Comparison of ENCODE assay signal across 27 cellular contexts in genomic region chr14:90612801-90613200, GRCh38.
"Had no signal": no experiment of that assay in that cellular context is flagged by ENCODE, and none has a peak within 500 bp of the region (broad histone marks: within the 10 kb centered on the region; RNA-seq: fewer than 3 reads in every experiment).

No MANE protein-coding gene starts in this region.

- H3K36me3 ChIP-seq: esophagus squamous epithelium, pancreas, tibial artery had no signal

- H3K4me1 Mint-ChIP-seq: activated CD4-positive, alpha-beta T cell treated with anti-CD3 and anti-CD28 coated beads, Interleukin-2, amount 10 ng/mL, durations not matched to agents 7 days and 5 days; activated CD8-positive, alpha-beta memory T cell treated with anti-CD3 and anti-CD28 coated beads, Interleukin-2, amount 10 ng/mL, durations not matched to agents 7 days and 5 days; naive thymus-derived CD8-positive, alpha-beta T cell had no signal

- H3K9me3 Mint-ChIP-seq: activated CD4-positive, alpha-beta T cell treated with anti-CD3 and anti-CD28 coated beads, Interleukin-2, amount 10 ng/mL, durations not matched to agents 7 days and 5 days; activated CD8-positive, alpha-beta T cell treated with anti-CD3 and anti-CD28 coated beads for 36 hours; activated naive CD8-positive, alpha-beta T cell treated with anti-CD3 and anti-CD28 coated beads, Interleukin-2, amount 50 U/mL, for 24 hours; dendritic cell treated with granulocyte-macrophage colony-stimulating factor and Interleukin-4, amounts not matched to agents 40 ng/mL and 50 ng/mL, for 4 days; effector memory CD8-positive, alpha-beta T cell; mesothelial cell of epicardium; naive thymus-derived CD8-positive, alpha-beta T cell; stimulated activated naive B cell treated with anti-CD40 and anti-IgM and Interleukin-4, amounts not matched to agents 10 μg/mL and 1 μg/mL and 100 μg/mL, for 72 hours had no signal

- H3K27me3 Mint-ChIP-seq: activated CD4-positive, alpha-beta T cell treated with anti-CD3 and anti-CD28 coated beads, Interleukin-2, amount 10 ng/mL, durations not matched to agents 7 days and 5 days; activated CD8-positive, alpha-beta memory T cell treated with anti-CD3 and anti-CD28 coated beads, Interleukin-2, amount 10 ng/mL, durations not matched to agents 7 days and 5 days; activated CD8-positive, alpha-beta T cell treated with anti-CD3 and anti-CD28 coated beads for 36 hours; dendritic cell treated with granulocyte-macrophage colony-stimulating factor and Interleukin-4, amounts not matched to agents 40 ng/mL and 50 ng/mL, for 4 days; naive thymus-derived CD8-positive, alpha-beta T cell; stimulated activated naive B cell treated with anti-CD40 and anti-IgM and Interleukin-4, amounts not matched to agents 10 μg/mL and 1 μg/mL and 100 μg/mL, for 72 hours had no signal

- ATAC-seq: activated CD8-positive, alpha-beta memory T cell treated with anti-CD3 and anti-CD28 coated beads, Interleukin-2, amount 10 ng/mL, durations not matched to agents 7 days and 5 days; activated CD8-positive, alpha-beta T cell treated with anti-CD3 and anti-CD28 coated beads for 36 hours; activated naive CD8-positive, alpha-beta T cell treated with anti-CD3 and anti-CD28 coated beads, Interleukin-2, amount 50 U/mL, for 24 hours; body of pancreas; effector memory CD8-positive, alpha-beta T cell; gastroesophageal sphincter; left colon; naive thymus-derived CD8-positive, alpha-beta T cell; pancreas; stimulated activated naive B cell treated with anti-CD40 and anti-IgM and Interleukin-4, amounts not matched to agents 10 μg/mL and 1 μg/mL and 100 μg/mL, for 72 hours had no signal

- H3K4me1 ChIP-seq: body of pancreas, pancreas had no signal

- H3K4me3 ChIP-seq: body of pancreas, esophagus squamous epithelium, gastroesophageal sphincter, lung, pancreas, sigmoid colon, tibial artery had no signal

- H3K27ac ChIP-seq: body of pancreas, esophagus squamous epithelium, pancreas, tibial artery, WERI-Rb-1 had no signal

- H3K27me3 ChIP-seq: body of pancreas, esophagus squamous epithelium, gastroesophageal sphincter, pancreas, sigmoid colon, tibial artery had no signal

- H3K36me3 Mint-ChIP-seq: activated CD8-positive, alpha-beta memory T cell treated with anti-CD3 and anti-CD28 coated beads, Interleukin-2, amount 10 ng/mL, durations not matched to agents 7 days and 5 days; stimulated activated naive B cell treated with anti-CD40 and anti-IgM and Interleukin-4, amounts not matched to agents 10 μg/mL and 1 μg/mL and 100 μg/mL, for 72 hours had no signal

- H3K9me3 ChIP-seq: body of pancreas, esophagus squamous epithelium, gastroesophageal sphincter, pancreas, sigmoid colon, SK-N-SH, tibial artery had no signal

- DNase-seq: activated CD4-positive, alpha-beta T cell treated with anti-CD3 and anti-CD28 coated beads, Interleukin-2, amount 10 ng/mL, durations not matched to agents 7 days and 5 days; activated CD4-positive, CD25-positive, alpha-beta regulatory T cell treated with anti-CD3 and anti-CD28 coated beads, Interleukin-2, amount 50 U/mL, for 72 hours; activated CD8-positive, alpha-beta memory T cell treated with anti-CD3 and anti-CD28 coated beads, Interleukin-2, amount 10 ng/mL, durations not matched to agents 7 days and 5 days; activated CD8-positive, alpha-beta T cell treated with anti-CD3 and anti-CD28 coated beads for 36 hours; activated effector memory CD4-positive, alpha-beta T cell treated with anti-CD3 and anti-CD28 coated beads, Interleukin-2, amount 50 U/mL, for 16 hours; activated naive CD4-positive, alpha-beta T cell treated with anti-CD3 and anti-CD28 coated beads, Interleukin-2, amount 50 U/mL, for 16 hours; activated naive CD8-positive, alpha-beta T cell treated with anti-CD3 and anti-CD28 coated beads, Interleukin-2, amount 50 U/mL, for 24 hours; activated T-cell treated with anti-CD3 and anti-CD28 coated beads for 4 hours; anterior cingulate cortex; body of pancreas; caudate nucleus; effector memory CD8-positive, alpha-beta T cell; esophagus squamous epithelium; left colon; naive thymus-derived CD8-positive, alpha-beta T cell; pancreas; SK-N-SH; stimulated activated CD4-positive, alpha-beta T cell treated with anti-CD3 and anti-CD28 coated beads, Interleukin-2, amount 100 ng/mL, for 48 hours; stimulated activated naive B cell treated with anti-CD40 and anti-IgM and Interleukin-4, amounts not matched to agents 10 μg/mL and 1 μg/mL and 100 μg/mL, for 72 hours; substantia nigra; tibial artery; WERI-Rb-1 had no signal

- H3K4me3 Mint-ChIP-seq: activated CD4-positive, alpha-beta T cell treated with anti-CD3 and anti-CD28 coated beads, Interleukin-2, amount 10 ng/mL, durations not matched to agents 7 days and 5 days; activated CD8-positive, alpha-beta memory T cell treated with anti-CD3 and anti-CD28 coated beads, Interleukin-2, amount 10 ng/mL, durations not matched to agents 7 days and 5 days; activated CD8-positive, alpha-beta T cell treated with anti-CD3 and anti-CD28 coated beads for 36 hours; activated naive CD8-positive, alpha-beta T cell treated with anti-CD3 and anti-CD28 coated beads, Interleukin-2, amount 50 U/mL, for 24 hours; dendritic cell treated with granulocyte-macrophage colony-stimulating factor and Interleukin-4, amounts not matched to agents 40 ng/mL and 50 ng/mL, for 4 days; effector memory CD8-positive, alpha-beta T cell; mesothelial cell of epicardium; naive thymus-derived CD8-positive, alpha-beta T cell; stimulated activated naive B cell treated with anti-CD40 and anti-IgM and Interleukin-4, amounts not matched to agents 10 μg/mL and 1 μg/mL and 100 μg/mL, for 72 hours had no signal

- H3K27ac Mint-ChIP-seq: activated CD4-positive, alpha-beta T cell treated with anti-CD3 and anti-CD28 coated beads, Interleukin-2, amount 10 ng/mL, durations not matched to agents 7 days and 5 days; activated CD8-positive, alpha-beta memory T cell treated with anti-CD3 and anti-CD28 coated beads, Interleukin-2, amount 10 ng/mL, durations not matched to agents 7 days and 5 days; activated CD8-positive, alpha-beta T cell treated with anti-CD3 and anti-CD28 coated beads for 36 hours; activated naive CD8-positive, alpha-beta T cell treated with anti-CD3 and anti-CD28 coated beads, Interleukin-2, amount 50 U/mL, for 24 hours; effector memory CD8-positive, alpha-beta T cell; mesothelial cell of epicardium; naive thymus-derived CD8-positive, alpha-beta T cell; stimulated activated naive B cell treated with anti-CD40 and anti-IgM and Interleukin-4, amounts not matched to agents 10 μg/mL and 1 μg/mL and 100 μg/mL, for 72 hours had no signal
